In genomic region chr3:179375091-179375999, GRCh38 we compare ENCODE assay signal across 1 cellular context.
TF ChIP-seq lines count a peak whose summit lies in the region.

No MANE protein-coding gene starts in this region.

TF ChIP-seq in K562, 482 proteins besides CTCF, POLR2A, EP300 and RAD21 (continued from another document and continues in another):
- TF ChIP-seq ZNF407 (IDR thresholded peaks at IDR 0.05; ENCODE audit: low read depth), result no peak
- TF ChIP-seq DEAF1 (CRISPR knock-in tag; IDR thresholded peaks at IDR 0.05), result no peak
- no peak for TF ChIP-seq SAFB (IDR thresholded peaks at IDR 0.05; ENCODE audit: borderline replicate concordance, low read depth, low read length)
- TF ChIP-seq FOS (IDR thresholded peaks at IDR 0.05; ENCODE audit: extremely low read depth, insufficient read length), result no peak
- no peak for TF ChIP-seq NR4A1 (CRISPR knock-in tag; IDR thresholded peaks at IDR 0.05)
- TF ChIP-seq NR4A1 (tag; IDR thresholded peaks at IDR 0.05), result peak; percentile 25
- no peak for TF ChIP-seq ZNF785 (CRISPR knock-in tag; IDR thresholded peaks at IDR 0.05)
- TF ChIP-seq RBBP5 (IDR thresholded peaks at IDR 0.05; ENCODE audit: borderline replicate concordance, insufficient read depth, low read length, poor library complexity, severe bottlenecking), result peak; percentile 49
- peak; percentile 49 for TF ChIP-seq PRDM10 (IDR thresholded peaks at IDR 0.05; ENCODE audit: partially characterized antibody)
- no peak for TF ChIP-seq ZNF76 (CRISPR knock-in tag; IDR thresholded peaks at IDR 0.05; ENCODE audit: borderline replicate concordance)
- no peak for TF ChIP-seq ZNF197 (CRISPR knock-in tag; IDR thresholded peaks at IDR 0.05; ENCODE audit: low read depth)
- peak; percentile 60; the same call in 1 of the 2 replicates for TF ChIP-seq ZKSCAN8 (CRISPR knock-in tag; IDR thresholded peaks at IDR 0.05)
- no peak for TF ChIP-seq SRSF9 (IDR thresholded peaks at IDR 0.05; ENCODE audit: borderline replicate concordance, low read depth, low read length)
- no peak for TF ChIP-seq PYGO2 (tag; IDR thresholded peaks at IDR 0.05)
- TF ChIP-seq ZNF445 (CRISPR knock-in tag; IDR thresholded peaks at IDR 0.05; ENCODE audit: low read depth), result no peak
- TF ChIP-seq SRSF7 (optimal IDR thresholded peaks at IDR 0.05; ENCODE audit: low read depth, low read length), result no peak
- TF ChIP-seq NR0B1 (IDR thresholded peaks at IDR 0.05; ENCODE audit: partially characterized antibody), result no peak
- TF ChIP-seq EP400 (IDR thresholded peaks at IDR 0.05), result peak; percentile 58; the same call in 1 of the 2 replicates
- no peak for TF ChIP-seq ZBTB34 (CRISPR knock-in tag; IDR thresholded peaks at IDR 0.05)
- TF ChIP-seq ETS1 (conservative IDR thresholded peaks at IDR 0.05; ENCODE audit: control insufficient read depth, low read depth, low read length), result no peak
- no peak for TF ChIP-seq ZNF134 (CRISPR knock-in tag; conservative IDR thresholded peaks at IDR 0.05)
- TF ChIP-seq ZNF384 (IDR thresholded peaks at IDR 0.05; ENCODE audit: low read depth, low read length), result peak; percentile 63
- TF ChIP-seq CLOCK (CRISPR knock-in tag; IDR thresholded peaks at IDR 0.05; ENCODE audit: borderline replicate concordance), result no peak
- TF ChIP-seq ZFP1 (CRISPR knock-in tag; IDR thresholded peaks at IDR 0.05), result no peak
- TF ChIP-seq ZNF121 (CRISPR knock-in tag; conservative IDR thresholded peaks at IDR 0.05), result no peak
- no peak for TF ChIP-seq ZC3H8 (IDR thresholded peaks at IDR 0.05)
- TF ChIP-seq HMG20A (CRISPR knock-in tag; conservative IDR thresholded peaks at IDR 0.05), result no peak
- TF ChIP-seq ZNF212 (CRISPR knock-in tag; IDR thresholded peaks at IDR 0.05), result no peak
- no peak for TF ChIP-seq ZNF146 (CRISPR knock-in tag; IDR thresholded peaks at IDR 0.05; ENCODE audit: unreplicated experiment)
- TF ChIP-seq ELF4 (CRISPR knock-in tag; IDR thresholded peaks at IDR 0.05), result no peak
- 0 out of 2 replicates have a peak, but pooled peaks have one; percentile 30 for TF ChIP-seq ZEB2 (IDR thresholded peaks at IDR 0.05)
- TF ChIP-seq RHOXF2B (CRISPR knock-in tag; conservative IDR thresholded peaks at IDR 0.05), result no peak
- no peak for TF ChIP-seq MCM5 (IDR thresholded peaks at IDR 0.05; ENCODE audit: low read depth)
- no peak for TF ChIP-seq FOXP4 (CRISPR knock-in tag; IDR thresholded peaks at IDR 0.05; ENCODE audit: borderline replicate concordance)
- no peak for TF ChIP-seq NR3C1 (CRISPR knock-in tag; IDR thresholded peaks at IDR 0.05)
- peak in 1 of 2 experiments; percentile 58; a peak in 1 of 4 replicates for TF ChIP-seq RCOR1 (IDR thresholded peaks at IDR 0.05; ENCODE audit: borderline replicate concordance in 1 of 2, low read depth in 2 of 2, low read length in 2 of 2)
